Comparison of ENCODE assay signal across 13 cellular contexts in the genomic region with DNA sequence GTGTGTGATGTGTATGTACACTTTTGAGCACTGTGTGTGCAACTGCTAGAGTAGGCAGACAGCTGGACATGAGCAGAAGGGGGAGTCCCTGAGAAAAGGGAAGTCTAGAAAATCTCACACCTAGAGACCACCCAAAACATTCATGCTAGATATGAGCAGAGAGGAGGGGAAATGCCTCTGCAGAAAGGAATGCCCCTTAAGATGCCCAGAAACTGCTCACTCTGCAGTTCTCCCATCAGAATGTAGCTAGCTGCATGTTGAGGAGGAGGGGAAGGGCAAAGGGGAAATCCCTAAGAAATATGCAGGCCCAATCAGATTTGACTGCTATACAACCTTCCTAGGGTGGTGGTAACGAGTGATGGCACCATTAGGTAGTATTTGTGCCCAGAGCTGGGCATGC.
"Had no signal": no experiment of that assay in that cellular context is flagged by ENCODE, and none has a peak within 500 bp of the region (broad histone marks: within the 10 kb centered on the region; RNA-seq: fewer than 3 reads in every experiment).

No MANE protein-coding gene starts in this region.

- ATAC-seq: gastroesophageal sphincter had no signal

- H3K27me3 Mint-ChIP-seq: type B pancreatic cell had no signal

- H3K9me3 Mint-ChIP-seq: activated naive CD4-positive, alpha-beta T cell treated with anti-CD3 and anti-CD28 coated beads for 36 hours; activated T-helper 2 cell treated with anti-CD3 and anti-CD28 coated beads, Interferon-gamma antibody, Interleukin-2, Interleukin-4, amounts not matched to agents 10 μg/mL and 5 μg/mL and 100 μg/mL, durations not matched to agents 14 hours and 24 hours and 36 hours; T-helper 2 cell treated with Interferon-gamma antibody and Interleukin-4, amounts not matched to agents 5 μg/mL and 100 μg/mL, for 36 hours; type B pancreatic cell had no signal

- H3K4me3 ChIP-seq: gastroesophageal sphincter, lung had no signal

- DNase-seq: activated CD4-positive, CD25-positive, alpha-beta regulatory T cell treated with anti-CD3 and anti-CD28 coated beads, Interleukin-2, amount 50 U/mL, for 72 hours; activated naive CD4-positive, alpha-beta T cell treated with anti-CD3 and anti-CD28 coated beads for 36 hours; nucleus accumbens; posterior cingulate gyrus; retina; stimulated activated CD4-positive, alpha-beta T cell treated with anti-CD3 and anti-CD28 coated beads, Interleukin-12 subunit alpha, Interleukin-12 subunit beta, amount 100 ng/mL, for 4 hours; stimulated activated CD4-positive, alpha-beta T cell treated with anti-CD3 and anti-CD28 coated beads, Interleukin-2, amount 100 ng/mL, for 48 hours; stimulated activated naive CD4-positive, alpha-beta T cell treated with Interleukin-2 at 50 U/mL for 16 hours had no signal

- H3K27ac ChIP-seq: gastroesophageal sphincter had no signal

- H3K27me3 ChIP-seq: gastroesophageal sphincter had no signal

- H3K9me3 ChIP-seq: gastroesophageal sphincter had no signal

- H3K27ac Mint-ChIP-seq: activated naive CD4-positive, alpha-beta T cell treated with anti-CD3 and anti-CD28 coated beads for 36 hours; activated T-helper 2 cell treated with anti-CD3 and anti-CD28 coated beads, Interferon-gamma antibody, Interleukin-2, Interleukin-4, amounts not matched to agents 10 μg/mL and 5 μg/mL and 100 μg/mL, durations not matched to agents 14 hours and 24 hours and 36 hours; T-helper 2 cell treated with Interferon-gamma antibody and Interleukin-4, amounts not matched to agents 5 μg/mL and 100 μg/mL, for 36 hours; type B pancreatic cell had no signal

- H3K4me3 Mint-ChIP-seq: activated naive CD4-positive, alpha-beta T cell treated with anti-CD3 and anti-CD28 coated beads for 36 hours; T-helper 2 cell treated with Interferon-gamma antibody and Interleukin-4, amounts not matched to agents 5 μg/mL and 100 μg/mL, for 36 hours; type B pancreatic cell had no signal

- H3K4me1 ChIP-seq: gastroesophageal sphincter had no signal

- H3K36me3 ChIP-seq: gastroesophageal sphincter had no signal

- H3K36me3 Mint-ChIP-seq: type B pancreatic cell had no signal
